17 cellular contexts compared by ENCODE assay signal in genomic region chr14:104359969-104360442, GRCh38.
"Had no signal": no experiment of that assay in that cellular context is flagged by ENCODE, and none has a peak within 500 bp of the region (broad histone marks: within the 10 kb centered on the region; RNA-seq: fewer than 3 reads in every experiment).

No MANE protein-coding gene starts in this region.

- DNase-seq: activated B cell treated with CpG ODN at 0.5 μM for 24 hours; activated CD4-positive, alpha-beta T cell treated with anti-CD3 and anti-CD28 coated beads, Interleukin-2, amount 10 ng/mL, durations not matched to agents 7 days and 5 days; activated gamma-delta T cell; dermis blood vessel endothelial cell; left cardiac atrium; mammary epithelial cell; natural killer cell; occipital lobe; psoas muscle; stimulated activated CD4-positive, alpha-beta T cell treated with anti-CD3 and anti-CD28 coated beads, Interleukin-4, amount 100 ng/mL, for 1 hour; stimulated activated CD8-positive, alpha-beta memory T cell treated with anti-CD3 and anti-CD28 coated beads, Interleukin-4, amount 100 ng/mL, for 48 hours; stimulated activated naive CD8-positive, alpha-beta T cell treated with anti-CD3 and anti-CD28 coated beads, Interleukin-15, Interleukin-2, amounts not matched to agents 100 U/mL and 50 U/mL, for 24 hours had no signal

- H3K36me3 ChIP-seq: adrenal gland had no signal

- H3K27ac ChIP-seq: adrenal gland, body of pancreas, psoas muscle had no signal

- H3K9me3 ChIP-seq: adrenal gland, body of pancreas, psoas muscle had no signal

- ATAC-seq: body of pancreas; esophagus mucosa; left cardiac atrium; natural killer cell; psoas muscle; stimulated activated naive CD8-positive, alpha-beta T cell treated with anti-CD3 and anti-CD28 coated beads, Interleukin-15, Interleukin-2, amounts not matched to agents 100 U/mL and 50 U/mL, for 24 hours had no signal

- H3K36me3 Mint-ChIP-seq: natural killer cell had no signal

- H3K4me1 Mint-ChIP-seq: activated B cell treated with CpG ODN at 0.5 μM for 24 hours; activated CD4-positive, alpha-beta T cell treated with anti-CD3 and anti-CD28 coated beads, Interleukin-2, amount 10 ng/mL, durations not matched to agents 7 days and 5 days had no signal

- H3K27me3 Mint-ChIP-seq: activated B cell treated with CpG ODN at 0.5 μM for 24 hours; activated CD4-positive, alpha-beta T cell treated with anti-CD3 and anti-CD28 coated beads, Interleukin-2, amount 10 ng/mL, durations not matched to agents 7 days and 5 days had no signal

- H3K27ac Mint-ChIP-seq: activated B cell treated with CpG ODN at 0.5 μM for 24 hours; activated CD4-positive, alpha-beta T cell treated with anti-CD3 and anti-CD28 coated beads, Interleukin-2, amount 10 ng/mL, durations not matched to agents 7 days and 5 days; natural killer cell had no signal

- H3K9me3 Mint-ChIP-seq: activated B cell treated with CpG ODN at 0.5 μM for 24 hours; activated CD4-positive, alpha-beta T cell treated with anti-CD3 and anti-CD28 coated beads, Interleukin-2, amount 10 ng/mL, durations not matched to agents 7 days and 5 days; natural killer cell had no signal

- H3K4me1 ChIP-seq: adrenal gland, psoas muscle had no signal

- H3K4me3 Mint-ChIP-seq: activated B cell treated with CpG ODN at 0.5 μM for 24 hours; activated CD4-positive, alpha-beta T cell treated with anti-CD3 and anti-CD28 coated beads, Interleukin-2, amount 10 ng/mL, durations not matched to agents 7 days and 5 days; natural killer cell had no signal

- H3K4me3 ChIP-seq: adrenal gland, body of pancreas, psoas muscle had no signal

- FAIRE-seq: TTC549, urothelium cell line had no signal

- H3K27me3 ChIP-seq: adrenal gland, body of pancreas had no signal
